ENCODE assay signal across 13 cellular contexts in genomic region chr1:118821801-118822200, GRCh38.
"Had no signal": no experiment of that assay in that cellular context is flagged by ENCODE, and none has a peak within 500 bp of the region (broad histone marks: within the 10 kb centered on the region; RNA-seq: fewer than 3 reads in every experiment).

No MANE protein-coding gene starts in this region.

- DNase-seq: activated B cell treated with CpG ODN at 0.5 μM for 24 hours; activated CD4-positive, alpha-beta T cell treated with anti-CD3 and anti-CD28 coated beads, Interleukin-2, amount 10 ng/mL, durations not matched to agents 24 days and 14 days; activated naive CD4-positive, alpha-beta T cell treated with anti-CD3 and anti-CD28 coated beads for 36 hours; caudate nucleus; cortex of kidney; effector memory CD4-positive, alpha-beta T cell; occipital lobe; stimulated activated CD4-positive, alpha-beta T cell treated with anti-CD3 and anti-CD28 coated beads, Interleukin-15, amount 100 ng/mL, for 24 hours; stimulated activated CD4-positive, alpha-beta T cell treated with anti-CD3 and anti-CD28 coated beads, Interleukin-4, amount 100 ng/mL, for 24 hours had no signal

- H3K36me3 Mint-ChIP-seq: memory B cell had no signal

- ATAC-seq: left lobe of liver had no signal

- H3K4me3 Mint-ChIP-seq: activated B cell treated with CpG ODN at 0.5 μM for 24 hours; activated CD4-positive, alpha-beta T cell treated with anti-CD3 and anti-CD28 coated beads, Interleukin-2, amount 10 ng/mL, durations not matched to agents 24 days and 14 days; activated naive CD4-positive, alpha-beta T cell treated with anti-CD3 and anti-CD28 coated beads for 36 hours; memory B cell; nephron; stimulated activated naive CD8-positive, alpha-beta T cell treated with anti-CD3 and anti-CD28 coated beads, Interleukin-15, Interleukin-2, amounts not matched to agents 100 ng/mL and 50 ng/mL, for 24 hours had no signal

- H3K27me3 Mint-ChIP-seq: activated B cell treated with CpG ODN at 0.5 μM for 24 hours; activated CD4-positive, alpha-beta T cell treated with anti-CD3 and anti-CD28 coated beads, Interleukin-2, amount 10 ng/mL, durations not matched to agents 24 days and 14 days; memory B cell; stimulated activated naive CD8-positive, alpha-beta T cell treated with anti-CD3 and anti-CD28 coated beads, Interleukin-15, Interleukin-2, amounts not matched to agents 100 ng/mL and 50 ng/mL, for 24 hours had no signal

- H3K9me3 Mint-ChIP-seq: memory B cell, nephron had no signal

- H3K27ac Mint-ChIP-seq: activated B cell treated with CpG ODN at 0.5 μM for 24 hours; activated CD4-positive, alpha-beta T cell treated with anti-CD3 and anti-CD28 coated beads, Interleukin-2, amount 10 ng/mL, durations not matched to agents 24 days and 14 days; activated naive CD4-positive, alpha-beta T cell treated with anti-CD3 and anti-CD28 coated beads for 36 hours; memory B cell; nephron; stimulated activated naive CD8-positive, alpha-beta T cell treated with anti-CD3 and anti-CD28 coated beads, Interleukin-15, Interleukin-2, amounts not matched to agents 100 ng/mL and 50 ng/mL, for 24 hours had no signal

- H3K4me1 Mint-ChIP-seq: activated B cell treated with CpG ODN at 0.5 μM for 24 hours; activated CD4-positive, alpha-beta T cell treated with anti-CD3 and anti-CD28 coated beads, Interleukin-2, amount 10 ng/mL, durations not matched to agents 24 days and 14 days; memory B cell had no signal
